Comparison of ENCODE assay signal across 1 cellular context in genomic region chr3:188927971-188928370, GRCh38.
TF ChIP-seq lines count a peak whose summit lies in the region.

No MANE protein-coding gene starts in this region.

TF ChIP-seq in SK-N-SH treated with all-trans-retinoic acid at 6 μM for 48 hours, 23 proteins besides CTCF, POLR2A, EP300 and RAD21 (continued from another document):
- TF ChIP-seq CSDC2 (CRISPR knock-in tag; IDR thresholded peaks at IDR 0.05) = no peak
- TF ChIP-seq ZC3H10 (CRISPR knock-in tag; IDR thresholded peaks at IDR 0.05) = no peak
